Comparison of ENCODE assay signal across 10 cellular contexts in the genomic region with DNA sequence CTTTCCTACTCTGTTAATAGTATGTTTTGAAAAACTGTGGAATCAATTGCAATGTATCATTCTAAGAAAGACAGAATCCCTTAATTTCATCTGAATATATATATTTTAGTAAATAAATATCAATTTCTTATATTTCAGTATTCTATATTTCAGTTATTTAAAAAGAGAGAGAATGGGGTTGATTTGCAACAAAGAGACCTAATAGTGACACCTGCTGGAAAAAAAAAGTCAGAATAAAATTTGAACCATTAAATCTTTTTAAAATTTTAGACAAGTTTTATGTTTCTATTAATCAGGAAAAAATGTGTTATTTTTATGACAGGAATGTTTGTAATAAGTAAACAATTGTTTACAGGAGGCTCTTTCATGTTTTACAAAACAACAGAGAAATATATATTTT. TPM values are rescaled to one million over a fixed set of nuclear protein-coding genes. Genes with fewer than 3 reads are reported as not detected.
DNase-seq lines count a peak whose midpoint lies in the region; ATAC-seq and TF ChIP-seq lines count a peak whose summit lies in the region.
"Had no signal": no experiment of that assay in that cellular context is flagged by ENCODE, and none has a peak within 500 bp of the region (broad histone marks: within the 10 kb centered on the region; RNA-seq: fewer than 3 reads in every experiment).

No MANE protein-coding gene starts in this region.

- no peaks in the 10 kb centered on the region for H3K9me2 ChIP-seq in OCI-LY1 (ENCODE audit: low read depth, low read length)

- H3K36me3 ChIP-seq in left ventricle myocardium inferior (no peaks in the 10 kb centered on the region), OCI-LY1 (ENCODE audit: insufficient read depth, low read length) (no peaks in the 10 kb centered on the region), upper lobe of right lung (no peaks in the 10 kb centered on the region), esophagus squamous epithelium (no peaks in the 10 kb centered on the region)
- H3K36me3 ChIP-seq: HAP-1 had no signal

- no peak for TF ChIP-seq POLR2A in esophagus squamous epithelium (IDR thresholded peaks at IDR 0.05)

- intact Hi-C loops in left ventricle myocardium inferior (cut with micrococcal nuclease) (loop anchor here (10.0 kb wide), 1 partner anchor 433 kb away; no protein-coding TSS in a partner anchor), left ventricle myocardium superior (cut with micrococcal nuclease) (loop anchor here (5.0 kb wide), 1 partner anchor 446 kb away; no protein-coding TSS in a partner anchor), upper lobe of right lung (cut with DNase I) (no loop called here), esophagus squamous epithelium (cut with DNase I) (no loop called here)

- TF ChIP-seq CTCF in left ventricle myocardium inferior (IDR thresholded peaks at IDR 0.05; ENCODE audit: borderline replicate concordance) = peak; percentile 60
- peak; percentile 39 for TF ChIP-seq CTCF in OCI-LY1 (IDR thresholded peaks at IDR 0.05; ENCODE audit: low read length)
- TF ChIP-seq CTCF in fibroblast of villous mesenchyme (IDR thresholded peaks at IDR 0.05; ENCODE audit: insufficient read depth, low read depth, low read length) = peak; percentile 35
- peak; percentile 46 for TF ChIP-seq CTCF in upper lobe of right lung (IDR thresholded peaks at IDR 0.05)
- peak in 3 of 6 experiments; percentile 24 to 45 (median 34) for TF ChIP-seq CTCF in esophagus squamous epithelium (IDR thresholded peaks at IDR 0.05)

- no peak overlapping the region for H2AFZ ChIP-seq in OCI-LY1 (ENCODE audit: low read length)

- ATAC-seq in left ventricle myocardium superior (no peak), upper lobe of right lung (no peak), esophagus mucosa (no peak)

- H3K4me1 ChIP-seq in left ventricle myocardium inferior (no peaks in the 10 kb centered on the region), OCI-LY1 (ENCODE audit: insufficient read depth, low read length, severe bottlenecking) (no peaks in the 10 kb centered on the region), upper lobe of right lung (no peaks in the 10 kb centered on the region), esophagus squamous epithelium (no peaks in the 10 kb centered on the region)
- H3K4me1 ChIP-seq: HAP-1 had no signal

- H3K27ac ChIP-seq in left ventricle myocardium inferior (replicated peaks) (no peak overlapping the region), OCI-LY1 (ENCODE audit: low read depth, low read length, poor library complexity, severe bottlenecking) (no peak overlapping the region), upper lobe of right lung (no peak overlapping the region), esophagus squamous epithelium (no peak overlapping the region), substantia nigra (ENCODE audit: low read depth, low read length, poor library complexity, severe bottlenecking) (no peak overlapping the region)

- no peak overlapping the region for H3K4me2 ChIP-seq in OCI-LY1 (ENCODE audit: low read length)

- no peaks in the 10 kb centered on the region for H3K79me2 ChIP-seq in OCI-LY1 (ENCODE audit: insufficient read depth, low read length)

- H4K20me1 ChIP-seq in OCI-LY1 (ENCODE audit: insufficient read depth, low read length) = no peaks in the 10 kb centered on the region

- H3K27me3 ChIP-seq in left ventricle myocardium inferior (ENCODE audit: low read depth) = no peaks in the 10 kb centered on the region
- H3K27me3 ChIP-seq in OCI-LY1 (ENCODE audit: insufficient read depth, low read length) = no peaks in the 10 kb centered on the region
- H3K27me3 ChIP-seq in upper lobe of right lung = no peaks in the 10 kb centered on the region
- no peaks in the 10 kb centered on the region for H3K27me3 ChIP-seq in esophagus squamous epithelium

- H3F3A ChIP-seq in OCI-LY1 (ENCODE audit: insufficient read depth, low read length) = no peaks in the 10 kb centered on the region

- no peak overlapping the region for H3K4me3 ChIP-seq in left ventricle myocardium inferior
- H3K4me3 ChIP-seq in OCI-LY1 (ENCODE audit: low read depth, low read length, poor library complexity, severe bottlenecking) = no peak overlapping the region
- no peak overlapping the region for H3K4me3 ChIP-seq in fibroblast of villous mesenchyme (ENCODE audit: low read depth, low read length)
- no peak overlapping the region for H3K4me3 ChIP-seq in upper lobe of right lung
- no peak overlapping the region for H3K4me3 ChIP-seq in esophagus squamous epithelium
- H3K4me3 ChIP-seq: HAP-1 had no signal

- H3K9ac ChIP-seq in OCI-LY1 (ENCODE audit: low read length) = no peak overlapping the region

- no peak for DNase-seq in left ventricle myocardium inferior
- no peak for DNase-seq in left ventricle myocardium superior
- DNase-seq in fibroblast of villous mesenchyme (ENCODE audit: low read depth) = peak; percentile 21
- DNase-seq in upper lobe of right lung = no peak
- DNase-seq in esophagus squamous epithelium (lab: John Stamatoyannopoulos, UW) = no peak
- no peak for DNase-seq in substantia nigra (lab: John Stamatoyannopoulos, UW)
- DNase-seq: cortex of kidney had no signal

- no peaks in the 10 kb centered on the region for H3K9me3 ChIP-seq in left ventricle myocardium inferior (replicated peaks)
- H3K9me3 ChIP-seq in OCI-LY1 (ENCODE audit: low read length) = no peaks in the 10 kb centered on the region
- no peaks in the 10 kb centered on the region for H3K9me3 ChIP-seq in upper lobe of right lung
- no peaks in the 10 kb centered on the region for H3K9me3 ChIP-seq in esophagus squamous epithelium
- H3K9me3 ChIP-seq: HAP-1 had no signal

RNA-seq across cellular contexts. Expression of gene CCNT2, which starts 20.7 kb away (rescaled TPM):
- total RNA-seq in left ventricle myocardium inferior (16.9 TPM), left ventricle myocardium superior (20.9 TPM), fibroblast of villous mesenchyme (20.6 and 28.9 TPM in 2 replicates), upper lobe of right lung (38.7 TPM), esophagus squamous epithelium (10 to 100 TPM; 12.6 to 29.8 (median 21.1) TPM), esophagus mucosa (19.2 TPM)

RNA-seq across cellular contexts. Expression of gene ACMSD, which starts 59.5 kb away (rescaled TPM):
- not detected for total RNA-seq in left ventricle myocardium inferior
- total RNA-seq in left ventricle myocardium superior = not detected
- total RNA-seq in fibroblast of villous mesenchyme = not detected in 2 replicates
- total RNA-seq in upper lobe of right lung = not detected
- not detected for total RNA-seq in esophagus squamous epithelium
- total RNA-seq in esophagus mucosa = not detected

Comparison
In these comparisons a context has a peak if more than half of its experiments do, and no peak if none do; other contexts are left out.
1. intact Hi-C loops: an anchor here in left ventricle myocardium inferior (10.0 kb wide) and left ventricle myocardium superior (5.0 kb wide); none called in upper lobe of right lung and esophagus squamous epithelium.